In the genomic region with DNA sequence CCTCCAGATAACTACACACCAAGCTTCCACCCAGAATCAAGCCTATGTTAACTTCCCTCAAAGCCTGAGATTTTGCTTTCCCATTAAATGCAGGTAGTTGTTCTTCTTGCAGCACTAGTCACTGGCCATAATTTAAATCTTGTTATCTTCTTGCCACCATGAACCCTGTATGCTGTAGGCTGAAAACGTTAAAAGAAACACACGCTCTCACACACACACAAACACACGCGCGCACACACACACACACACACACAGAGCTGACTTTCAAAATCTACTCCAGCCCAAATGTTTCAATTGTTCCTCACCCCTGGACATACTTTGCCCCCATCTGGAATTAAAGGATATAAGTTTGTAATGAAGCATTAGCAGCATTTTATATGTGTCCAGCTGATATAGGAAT, we compare ENCODE assay signal across 13 cellular contexts. TPM values are rescaled to one million over a fixed set of nuclear protein-coding genes. Genes with fewer than 3 reads are reported as not detected.
"Had no signal": no experiment of that assay in that cellular context is flagged by ENCODE, and none has a peak within 500 bp of the region (broad histone marks: within the 10 kb centered on the region; RNA-seq: fewer than 3 reads in every experiment).

No MANE protein-coding gene starts in this region.

RNA-seq across cellular contexts. Expression of gene HBG2, which starts 1.1 kb away (rescaled TPM):
- total RNA-seq: subcutaneous adipose tissue, suprapubic skin, testis, thoracic aorta, thyroid gland, tibial nerve, transverse colon, ureter, vagina had no signal
- polyA plus RNA-seq: urinary bladder had no signal

RNA-seq across cellular contexts. Expression of gene HBG1, which starts 3.8 kb away (rescaled TPM):
- total RNA-seq: subcutaneous adipose tissue, suprapubic skin, testis, thoracic aorta, thyroid gland, tibial nerve, transverse colon, upper lobe of right lung, ureter, vagina had no signal
- polyA plus RNA-seq: stomach, urinary bladder had no signal

RNA-seq across cellular contexts. Expression of gene HBE1, which starts 16.3 kb away (rescaled TPM):
- total RNA-seq: subcutaneous adipose tissue, thoracic aorta, tibial nerve, transverse colon, upper lobe of right lung, ureter, vagina had no signal
- polyA plus RNA-seq: stomach had no signal

RNA-seq across cellular contexts. Expression of gene HBD, which starts 19.2 kb away (rescaled TPM):
- total RNA-seq: suprapubic skin, temporal lobe, testis, thoracic aorta, transverse colon, upper lobe of right lung, urinary bladder, vagina had no signal
- polyA plus RNA-seq: urinary bladder had no signal
